In genomic region chr1:160515908-160516307, GRCh38 we compare ENCODE assay signal across 10 cellular contexts. TPM values are rescaled to one million over a fixed set of nuclear protein-coding genes. Genes with fewer than 3 reads are reported as not detected.
DNase-seq lines count a peak whose midpoint lies in the region; ATAC-seq, FAIRE-seq and TF ChIP-seq lines count a peak whose summit lies in the region.
"Not testable (repeated sequence)": the region's sequence is repeated elsewhere in the genome, so short reads cannot be mapped to it uniquely, and the experiment has no call there.
"Had no signal": no experiment of that assay in that cellular context is flagged by ENCODE, and none has a peak within 500 bp of the region (broad histone marks: within the 10 kb centered on the region; RNA-seq: fewer than 3 reads in every experiment).

No MANE protein-coding gene starts in this region.

- ATAC-seq in T-cell (replicated peaks in 1 of 4); activated CD4-positive, alpha-beta T cell treated with anti-CD3 and anti-CD28 coated beads for 36 hours; activated T-cell treated with anti-CD3 and anti-CD28 coated beads, Interleukin-2, amount 50 U/mL, for 4 hours: not testable (repeated sequence)

- peaks cover 60% of the 10 kb centered on the region for H3K36me3 Mint-ChIP-seq in T-cell
- H3K36me3 Mint-ChIP-seq in activated CD4-positive, alpha-beta T cell treated with anti-CD3 and anti-CD28 coated beads for 36 hours (ENCODE audit: low read depth), result peaks cover 70% of the 10 kb centered on the region
- H3K36me3 Mint-ChIP-seq in activated T-cell treated with anti-CD3 and anti-CD28 coated beads, Interleukin-2, amount 50 U/mL, for 4 hours (ENCODE audit: insufficient read depth), result peaks cover 36% of the 10 kb centered on the region
- peaks cover 50% of the 10 kb centered on the region for H3K36me3 Mint-ChIP-seq in activated naive CD8-positive, alpha-beta T cell
- not testable (repeated sequence) for H3K36me3 Mint-ChIP-seq in neural crest cell (ENCODE audit: low read depth)

- POLR2A ChIA-PET in T-cell (lab: Charles Lee); activated CD4-positive, alpha-beta T cell treated with anti-CD3 and anti-CD28 coated beads for 36 hours (lab: Charles Lee): not testable (repeated sequence)

- H3K9me3 Mint-ChIP-seq in T-cell (peaks cover 4 to 25% (median 18%) of the 10 kb centered on the region in 3 donors), neural crest cell (peaks cover 21% of the 10 kb centered on the region)
- H3K9me3 Mint-ChIP-seq in activated CD4-positive, alpha-beta T cell treated with anti-CD3 and anti-CD28 coated beads for 36 hours (ENCODE audit: low read depth), result peaks cover 23% of the 10 kb centered on the region
- H3K9me3 Mint-ChIP-seq in activated T-cell treated with anti-CD3 and anti-CD28 coated beads, Interleukin-2, amount 50 U/mL, for 4 hours, result peaks cover 10% of the 10 kb centered on the region
- peaks cover 12% of the 10 kb centered on the region for H3K9me3 Mint-ChIP-seq in activated naive CD8-positive, alpha-beta T cell (ENCODE audit: low read depth)

- H3K4me1 Mint-ChIP-seq in T-cell (peaks cover 85 to 94% (median 90%) of the 10 kb centered on the region in 3 donors), neural crest cell (peaks cover 11% of the 10 kb centered on the region)
- peaks cover 91% of the 10 kb centered on the region for H3K4me1 Mint-ChIP-seq in activated CD4-positive, alpha-beta T cell treated with anti-CD3 and anti-CD28 coated beads for 36 hours
- H3K4me1 Mint-ChIP-seq in activated T-cell treated with anti-CD3 and anti-CD28 coated beads, Interleukin-2, amount 50 U/mL, for 4 hours (ENCODE audit: low read depth), result peaks cover 82% of the 10 kb centered on the region
- peaks cover 84% of the 10 kb centered on the region for H3K4me1 Mint-ChIP-seq in activated naive CD8-positive, alpha-beta T cell (ENCODE audit: low read depth)

- peak overlapping the region; percentile 44 to 84 (median 53) for H3K4me3 Mint-ChIP-seq in T-cell
- peak overlapping the region; percentile 59 for H3K4me3 Mint-ChIP-seq in activated CD4-positive, alpha-beta T cell treated with anti-CD3 and anti-CD28 coated beads for 36 hours
- peak overlapping the region; percentile 46 for H3K4me3 Mint-ChIP-seq in activated T-cell treated with anti-CD3 and anti-CD28 coated beads, Interleukin-2, amount 50 U/mL, for 4 hours
- H3K4me3 Mint-ChIP-seq in activated naive CD8-positive, alpha-beta T cell, result peak overlapping the region; percentile 77
- H3K4me3 Mint-ChIP-seq in neural crest cell, result not testable (repeated sequence)

- peak overlapping the region; percentile 74 to 83 for H3K27ac Mint-ChIP-seq in T-cell
- peak overlapping the region; percentile 79 for H3K27ac Mint-ChIP-seq in activated CD4-positive, alpha-beta T cell treated with anti-CD3 and anti-CD28 coated beads for 36 hours
- H3K27ac Mint-ChIP-seq in activated naive CD8-positive, alpha-beta T cell, result peak overlapping the region; percentile 90
- H3K27ac Mint-ChIP-seq in neural crest cell (ENCODE audit: unreplicated experiment), result peak overlapping the region; percentile 0

- peak; percentile 20 for FAIRE-seq in GM12891 (lab: Jason Lieb, UNC)

- not testable (repeated sequence) for TF ChIP-seq CTCF in neural crest cell (conservative IDR thresholded peaks at IDR 0.05)

- CTCF ChIA-PET in T-cell (lab: Charles Lee), result interaction anchor here in 1 of 2 donors (0.9 kb wide), 1 partner anchor 89 kb away, joined by 3 read pairs; no protein-coding TSS in a partner anchor
- CTCF ChIA-PET in activated CD4-positive, alpha-beta T cell treated with anti-CD3 and anti-CD28 coated beads for 36 hours (lab: Charles Lee), result interaction anchor here (1.5 to 2.8 kb wide), 3 partner anchors 11 to 91 kb away, joined by 4 to 7 read pairs (median 4); no protein-coding TSS in a partner anchor

- not testable (repeated sequence) for DNase-seq in GM12891 (ENCODE audit: insufficient read length, low spot score); T-cell; activated CD4-positive, alpha-beta T cell treated with anti-CD3 and anti-CD28 coated beads for 36 hours; activated T-cell treated with anti-CD3 and anti-CD28 coated beads, Interleukin-2, amount 50 U/mL, for 4 hours; neural crest cell (ENCODE audit: low read depth, low spot score)
- peak; percentile 72 for DNase-seq in foreskin melanocyte

- H3K27me3 Mint-ChIP-seq in T-cell; activated CD4-positive, alpha-beta T cell treated with anti-CD3 and anti-CD28 coated beads for 36 hours; activated T-cell treated with anti-CD3 and anti-CD28 coated beads, Interleukin-2, amount 50 U/mL, for 4 hours (ENCODE audit: low read depth); activated naive CD8-positive, alpha-beta T cell: not testable (repeated sequence)
- H3K27me3 Mint-ChIP-seq in neural crest cell (ENCODE audit: low read depth), result peaks cover 16% of the 10 kb centered on the region

- TF ChIP-seq POLR2A in GM12891 (IDR thresholded peaks at IDR 0.05; ENCODE audit: low read depth, low read length), result not testable (repeated sequence)

- intact Hi-C loops in activated CD4-positive, alpha-beta T cell treated with anti-CD3 and anti-CD28 coated beads for 36 hours (cut with DNase I, micrococcal nuclease), result not testable (repeated sequence)

RNA-seq across cellular contexts. Expression of gene SLAMF6, which starts 7.1 kb away (rescaled TPM):
- 36.4 TPM for polyA plus RNA-seq in GM12891 (2012; ENCODE audit: low read depth, missing spikeins)
- total RNA-seq in T-cell (10 to 100 TPM; 39.9 to 53.0 (median 47.3) TPM), neural crest cell (not detected in 2 replicates)
- 10 to 100 TPM; 45.9 to 55.0 TPM for total RNA-seq in activated CD4-positive, alpha-beta T cell treated with anti-CD3 and anti-CD28 coated beads for 36 hours
- 10 to 100 TPM; 19.4 to 26.6 (median 19.6) TPM for total RNA-seq in activated T-cell treated with anti-CD3 and anti-CD28 coated beads, Interleukin-2, amount 50 U/mL, for 4 hours
- total RNA-seq: GM23248, HepG2, M059J had no signal
- polyA plus RNA-seq: GM23248, HepG2 had no signal

Comparison
In these comparisons a context has a peak if more than half of its experiments do, and no peak if none do; other contexts are left out.
1. H3K27ac Mint-ChIP-seq: peak in every context shown above with its lines; median percentile 90 in activated naive CD8-positive, alpha-beta T cell; 79 in activated CD4-positive, alpha-beta T cell treated with anti-CD3 and anti-CD28 coated beads for 36 hours; 78 in T-cell; 0 in neural crest cell.
2. RNA of gene SLAMF6, which starts 7.1 kb away (total RNA-seq): 45.9 to 55.0 TPM in activated CD4-positive, alpha-beta T cell treated with anti-CD3 and anti-CD28 coated beads for 36 hours, 39.9 to 53.0 TPM in T-cell and 19.4 to 26.6 TPM in activated T-cell treated with anti-CD3 and anti-CD28 coated beads, Interleukin-2, amount 50 U/mL, for 4 hours; not detected in neural crest cell; every median in the first group is over 10 times any median in the second.